Comparison of ENCODE assay signal across 10 cellular contexts in the genomic region with DNA sequence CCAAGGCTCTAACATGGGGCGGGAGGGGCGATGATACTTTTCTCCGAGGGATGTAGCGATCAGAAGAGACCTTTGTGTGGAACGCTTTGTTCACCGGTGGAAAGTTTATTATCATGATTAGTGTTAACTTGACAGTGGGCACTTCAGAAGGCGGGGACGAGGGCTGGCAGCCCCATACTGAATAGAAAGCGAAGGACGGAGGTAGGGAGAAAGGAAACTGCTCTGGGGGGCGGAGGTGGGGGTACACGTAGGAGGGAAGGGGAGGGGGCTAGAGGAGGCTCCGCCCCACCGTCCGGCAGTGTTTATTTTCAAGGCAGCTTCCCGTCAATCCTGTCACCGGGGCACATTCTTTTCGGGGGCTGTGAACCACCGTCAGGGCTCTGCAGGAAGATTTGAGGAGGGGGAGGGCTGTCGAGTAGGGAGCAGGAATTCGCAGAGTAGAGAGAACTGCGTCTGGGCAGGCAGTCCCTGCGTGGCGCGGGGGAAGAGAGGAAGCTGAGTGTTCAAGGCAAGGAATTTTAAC. TPM values are rescaled to one million over a fixed set of nuclear protein-coding genes. Genes with fewer than 3 reads are reported as not detected.
DNase-seq lines count a peak whose midpoint lies in the region; ATAC-seq and TF ChIP-seq lines count a peak whose summit lies in the region.
"Had no signal": no experiment of that assay in that cellular context is flagged by ENCODE, and none has a peak within 500 bp of the region (broad histone marks: within the 10 kb centered on the region; RNA-seq: fewer than 3 reads in every experiment).

No MANE protein-coding gene starts in this region.

- H3K27me3 ChIP-seq in iPS-20b (ENCODE audit: insufficient read depth, low read length), result peaks cover 100% of the 10 kb centered on the region
- peaks cover 0 to 93% (median 48%) of the 10 kb centered on the region in 7 donors for H3K27me3 ChIP-seq in spleen (replicated peaks in 1 of 7)

- H3K9me3 Mint-ChIP-seq in activated CD4-positive, alpha-beta T cell treated with anti-CD3 and anti-CD28 coated beads, Interleukin-2, amount 10 ng/mL, durations not matched to agents 7 days and 5 days, result no peaks in the 10 kb centered on the region
- H3K9me3 Mint-ChIP-seq in activated CD8-positive, alpha-beta T cell treated with anti-CD3 and anti-CD28 coated beads, Interleukin-2, amount 10 ng/mL, durations not matched to agents 7 days and 5 days (ENCODE audit: insufficient read depth), result no peaks in the 10 kb centered on the region
- H3K9me3 Mint-ChIP-seq: activated naive CD4-positive, alpha-beta T cell treated with anti-CD3 and anti-CD28 coated beads, Interleukin-2, amount 50 U/mL, for 72 hours had no signal

- no peak for TF ChIP-seq CTCF in spleen (IDR thresholded peaks at IDR 0.05 in 8 of 11, conservative IDR thresholded peaks at IDR 0.05 in 3 of 11)

- H3K27ac ChIP-seq in iPS-20b (ENCODE audit: low read length) (no peak overlapping the region), spleen (peak overlapping the region; percentile 77 to 95 (median 86))

- H3K4me3 ChIP-seq in iPS-20b (ENCODE audit: low read length), result peak overlapping the region; percentile 56
- peak overlapping the region in 6 of 8 donors; percentile 18 to 62 (median 22) for H3K4me3 ChIP-seq in spleen

- DNase-seq in activated CD4-positive, alpha-beta T cell treated with anti-CD3 and anti-CD28 coated beads, Interleukin-2, amount 10 ng/mL, durations not matched to agents 7 days and 5 days, result no peak
- no peak for DNase-seq in activated CD4-positive, alpha-beta T cell treated with anti-CD3 and anti-CD28 coated beads for 1 hour
- no peak for DNase-seq in activated CD8-positive, alpha-beta T cell treated with anti-CD3 and anti-CD28 coated beads, Interleukin-2, amount 10 ng/mL, durations not matched to agents 7 days and 5 days
- no peak for DNase-seq in spleen
- DNase-seq in NCI-H226, result no peak
- DNase-seq in HEK293T (ENCODE audit: extremely low spot score), result no peak
- DNase-seq: erythroblast had no signal

- WGBS in spleen, 5 donors, result 3 to 9% (median 6%) methylated on average over 24 to 25 of the region's 25 CpGs

- H3K4me1 ChIP-seq in iPS-20b (ENCODE audit: insufficient read depth, low read length), result peaks cover 24% of the 10 kb centered on the region
- peaks cover 5 to 91% (median 56%) of the 10 kb centered on the region in 6 donors for H3K4me1 ChIP-seq in spleen

- H3K9ac ChIP-seq in iPS-20b (ENCODE audit: low read depth, low read length), result no peak overlapping the region

- H3K4me3 Mint-ChIP-seq in activated CD4-positive, alpha-beta T cell treated with anti-CD3 and anti-CD28 coated beads, Interleukin-2, amount 10 ng/mL, durations not matched to agents 7 days and 5 days, result peak overlapping the region; percentile 29
- H3K4me3 Mint-ChIP-seq in activated CD8-positive, alpha-beta T cell treated with anti-CD3 and anti-CD28 coated beads, Interleukin-2, amount 10 ng/mL, durations not matched to agents 7 days and 5 days, result peak overlapping the region; percentile 60

- H3K27ac Mint-ChIP-seq in activated CD4-positive, alpha-beta T cell treated with anti-CD3 and anti-CD28 coated beads, Interleukin-2, amount 10 ng/mL, durations not matched to agents 7 days and 5 days, result no peak overlapping the region
- peak overlapping the region; percentile 39 for H3K27ac Mint-ChIP-seq in activated CD8-positive, alpha-beta T cell treated with anti-CD3 and anti-CD28 coated beads, Interleukin-2, amount 10 ng/mL, durations not matched to agents 7 days and 5 days

- no peaks in the 10 kb centered on the region for H3K36me3 Mint-ChIP-seq in activated CD4-positive, alpha-beta T cell treated with anti-CD3 and anti-CD28 coated beads, Interleukin-2, amount 10 ng/mL, durations not matched to agents 7 days and 5 days (ENCODE audit: low read depth)
- no peaks in the 10 kb centered on the region for H3K36me3 Mint-ChIP-seq in activated CD8-positive, alpha-beta T cell treated with anti-CD3 and anti-CD28 coated beads, Interleukin-2, amount 10 ng/mL, durations not matched to agents 7 days and 5 days (ENCODE audit: low read depth)

- CTCF ChIA-PET in activated CD4-positive, alpha-beta T cell treated with anti-CD3 and anti-CD28 coated beads, Interleukin-2, amount 10 ng/mL, durations not matched to agents 7 days and 5 days (lab: Charles Lee), result interaction anchor here (0.6 kb wide), 1 partner anchor 50 kb away, joined by 3 read pairs; no protein-coding TSS in a partner anchor
- CTCF ChIA-PET in activated CD8-positive, alpha-beta T cell treated with anti-CD3 and anti-CD28 coated beads, Interleukin-2, amount 10 ng/mL, durations not matched to agents 7 days and 5 days (lab: Charles Lee), result no interaction called here
- CTCF ChIA-PET in HEK293T (lab: Yijun Ruan, JAX), result interaction anchor here (0.7 to 1.0 kb wide), 2 partner anchors 36 to 1484 kb away, joined by 3 to 4 read pairs; no protein-coding TSS in a partner anchor

- peaks cover 79% of the 10 kb centered on the region for H3K27me3 Mint-ChIP-seq in activated CD4-positive, alpha-beta T cell treated with anti-CD3 and anti-CD28 coated beads, Interleukin-2, amount 10 ng/mL, durations not matched to agents 7 days and 5 days
- peaks cover 61% of the 10 kb centered on the region for H3K27me3 Mint-ChIP-seq in activated CD8-positive, alpha-beta T cell treated with anti-CD3 and anti-CD28 coated beads, Interleukin-2, amount 10 ng/mL, durations not matched to agents 7 days and 5 days (ENCODE audit: low read depth)

- peaks cover 12% of the 10 kb centered on the region for H3K4me1 Mint-ChIP-seq in activated CD4-positive, alpha-beta T cell treated with anti-CD3 and anti-CD28 coated beads, Interleukin-2, amount 10 ng/mL, durations not matched to agents 7 days and 5 days
- peaks cover 8% of the 10 kb centered on the region for H3K4me1 Mint-ChIP-seq in activated CD8-positive, alpha-beta T cell treated with anti-CD3 and anti-CD28 coated beads, Interleukin-2, amount 10 ng/mL, durations not matched to agents 7 days and 5 days (ENCODE audit: low read depth)

- TF ChIP-seq POLR2A in spleen (IDR thresholded peaks at IDR 0.05), result peak in 1 of 3 donors; percentile 21

- intact Hi-C loops in spleen (cut with DNase I; ENCODE audit: low total_unique reads), result no loop called here

- no peak for ATAC-seq in activated CD8-positive, alpha-beta T cell treated with anti-CD3 and anti-CD28 coated beads, Interleukin-2, amount 10 ng/mL, durations not matched to agents 7 days and 5 days
- ATAC-seq in GM21786 (IDR thresholded peaks at IDR 0.05; ENCODE audit: unreplicated experiment), result no peak
- ATAC-seq: activated naive CD4-positive, alpha-beta T cell treated with anti-CD3 and anti-CD28 coated beads, Interleukin-2, amount 50 U/mL, for 72 hours had no signal

- POLR2A ChIA-PET in activated CD4-positive, alpha-beta T cell treated with anti-CD3 and anti-CD28 coated beads, Interleukin-2, amount 10 ng/mL, durations not matched to agents 7 days and 5 days (lab: Charles Lee), result no interaction called here
- POLR2A ChIA-PET in activated CD8-positive, alpha-beta T cell treated with anti-CD3 and anti-CD28 coated beads, Interleukin-2, amount 10 ng/mL, durations not matched to agents 7 days and 5 days (lab: Charles Lee), result no interaction called here
- POLR2A ChIA-PET in HEK293T (lab: Yijun Ruan, JAX), result interaction anchor here (0.9 to 4.2 kb wide), 5 partner anchors 10 to 93 kb away, joined by 3 to 21 read pairs (median 3); a partner anchor contains a TSS

- H3K9me3 ChIP-seq in iPS-20b (ENCODE audit: insufficient read depth, low read depth, low read length), result no peaks in the 10 kb centered on the region; the same call in 1 of the 2 replicates
- no peaks in the 10 kb centered on the region for H3K9me3 ChIP-seq in spleen

- H3K36me3 ChIP-seq in iPS-20b (ENCODE audit: insufficient read depth, low read depth, low read length) (no peaks in the 10 kb centered on the region), spleen (no peaks in the 10 kb centered on the region)

TF ChIP-seq in HEK293T, 16 proteins besides CTCF, POLR2A, EP300 and RAD21:
- TF ChIP-seq NFRKB (IDR thresholded peaks at IDR 0.05) (no peak), SP1 (IDR thresholded peaks at IDR 0.05) (no peak), FOXK2 (IDR thresholded peaks at IDR 0.05) (no peak), FOXM1 (IDR thresholded peaks at IDR 0.05; ENCODE audit: borderline replicate concordance) (no peak), ARNT (IDR thresholded peaks at IDR 0.05) (no peak), LEF1 (IDR thresholded peaks at IDR 0.05; ENCODE audit: borderline replicate concordance) (no peak), FOXA1 (IDR thresholded peaks at IDR 0.05) (no peak), HDGF (IDR thresholded peaks at IDR 0.05; ENCODE audit: borderline replicate concordance) (no peak), SUZ12 (IDR thresholded peaks at IDR 0.05) (no peak), ELF4 (IDR thresholded peaks at IDR 0.05) (no peak), ZNF384 (IDR thresholded peaks at IDR 0.05) (no peak), CTBP1 (IDR thresholded peaks at IDR 0.05; ENCODE audit: borderline replicate concordance) (no peak), L3MBTL2 (conservative IDR thresholded peaks at IDR 0.05) (no peak), BHLHE40 (IDR thresholded peaks at IDR 0.05; ENCODE audit: borderline replicate concordance) (no peak), TARDBP (IDR thresholded peaks at IDR 0.05) (no peak)
- TF ChIP-seq, protein P1, sequence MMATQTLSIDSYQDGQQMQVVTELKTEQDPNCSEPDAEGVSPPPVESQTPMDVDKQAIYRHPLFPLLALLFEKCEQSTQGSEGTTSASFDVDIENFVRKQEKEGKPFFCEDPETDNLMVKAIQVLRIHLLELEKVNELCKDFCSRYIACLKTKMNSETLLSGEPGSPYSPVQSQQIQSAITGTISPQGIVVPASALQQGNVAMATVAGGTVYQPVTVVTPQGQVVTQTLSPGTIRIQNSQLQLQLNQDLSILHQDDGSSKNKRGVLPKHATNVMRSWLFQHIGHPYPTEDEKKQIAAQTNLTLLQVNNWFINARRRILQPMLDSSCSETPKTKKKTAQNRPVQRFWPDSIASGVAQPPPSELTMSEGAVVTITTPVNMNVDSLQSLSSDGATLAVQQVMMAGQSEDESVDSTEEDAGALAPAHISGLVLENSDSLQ (IDR thresholded peaks at IDR 0.05), result no peak; the same call in 1 of the 2 replicates

RNA-seq across cellular contexts. Expression of a gene that starts 9.4 kb away (rescaled TPM):
- total RNA-seq in activated CD4-positive, alpha-beta T cell treated with anti-CD3 and anti-CD28 coated beads, Interleukin-2, amount 10 ng/mL, durations not matched to agents 7 days and 5 days, result not detected
- total RNA-seq in activated CD8-positive, alpha-beta T cell treated with anti-CD3 and anti-CD28 coated beads, Interleukin-2, amount 10 ng/mL, durations not matched to agents 7 days and 5 days, result not detected
- total RNA-seq in spleen, result 10 to 100 TPM; 27.4 to 69.1 (median 38.7) TPM
- 10 to 100 TPM; 10.8 to 29.3 (median 11.4) TPM for polyA plus RNA-seq in spleen
- total RNA-seq: activated naive CD4-positive, alpha-beta T cell treated with anti-CD3 and anti-CD28 coated beads, Interleukin-2, amount 50 U/mL, for 72 hours had no signal

Comparison
In these comparisons a context has a peak if more than half of its experiments do, and no peak if none do; other contexts are left out.
1. RNA of a gene that starts 9.4 kb away (total RNA-seq): 27.4 to 69.1 TPM in spleen; not detected in activated CD4-positive, alpha-beta T cell treated with anti-CD3 and anti-CD28 coated beads, Interleukin-2, amount 10 ng/mL, durations not matched to agents 7 days and 5 days and not detected in activated CD8-positive, alpha-beta T cell treated with anti-CD3 and anti-CD28 coated beads, Interleukin-2, amount 10 ng/mL, durations not matched to agents 7 days and 5 days; every median in the first group is over 10 times any median in the second.